ENCODE assay signal across 14 cellular contexts in the genomic region with DNA sequence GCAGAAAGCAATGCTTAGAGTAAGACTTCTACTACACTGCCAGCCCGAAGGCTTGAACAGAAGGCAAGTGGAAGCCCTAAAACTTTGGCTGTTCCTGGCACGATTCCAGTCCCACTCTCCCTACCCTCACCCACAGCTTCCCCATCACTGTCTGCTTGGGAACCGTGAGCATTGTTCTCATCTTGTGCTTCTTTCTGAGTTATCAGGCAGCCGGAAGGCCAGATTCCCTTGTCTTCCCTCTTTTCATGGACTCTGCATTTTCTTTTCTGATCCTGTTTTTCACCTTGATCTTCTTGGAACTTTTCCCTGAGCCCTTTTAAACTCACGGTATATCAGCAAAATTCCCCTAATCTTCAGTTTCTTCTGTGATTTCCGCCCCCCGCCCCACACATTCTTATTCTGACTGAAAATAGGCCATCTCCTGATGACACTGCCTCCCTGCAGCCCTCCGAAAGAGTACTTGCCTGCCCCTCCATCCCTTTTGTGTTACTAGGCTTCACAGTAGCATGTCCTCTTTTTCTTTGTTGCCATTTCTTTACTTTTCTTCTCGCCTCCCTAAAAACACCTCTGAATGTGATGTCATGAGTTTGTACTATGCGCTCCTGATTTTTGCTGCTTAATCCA. TPM values are rescaled to one million over a fixed set of nuclear protein-coding genes. Genes with fewer than 3 reads are reported as not detected.
DNase-seq lines count a peak whose midpoint lies in the region; ATAC-seq, FAIRE-seq and TF ChIP-seq lines count a peak whose summit lies in the region.
"Had no signal": no experiment of that assay in that cellular context is flagged by ENCODE, and none has a peak within 500 bp of the region (broad histone marks: within the 10 kb centered on the region; RNA-seq: fewer than 3 reads in every experiment).

No MANE protein-coding gene starts in this region.

- H3K4me1 ChIP-seq in A549 = 0 out of 3 replicates have a peak, but pooled peaks cover 8% of the 10 kb centered on the region
- H3K4me1 ChIP-seq in CD4-positive, CD25-positive, alpha-beta regulatory T cell (ENCODE audit: control insufficient read depth, insufficient read depth, low read length, poor library complexity, severe bottlenecking) = peaks cover 15% of the 10 kb centered on the region
- H3K4me1 ChIP-seq in Panc1 (ENCODE audit: control insufficient read depth, insufficient read depth, low read length) = peaks cover 13% of the 10 kb centered on the region
- H3K4me1 ChIP-seq in GM23248 (ENCODE audit: insufficient read depth) = 0 out of 2 replicates have a peak, but pooled peaks cover 3% of the 10 kb centered on the region
- H3K4me1 ChIP-seq: Caco-2, thyroid gland had no signal

- peaks cover 6% of the 10 kb centered on the region; the same call in 1 of the 2 replicates for H3F3A ChIP-seq in GM23248 (ENCODE audit: insufficient read depth)

- 72% methylated on average over 10 of the region's 10 CpGs for WGBS in A549 (ENCODE audit: missing lambda C conversion rate)
- WGBS in GM23248 (ENCODE audit: low coverage in 1 of 2, low lambda C conversion rate in 2 of 2, missing lambda C conversion rate in 2 of 2), 2 experiments = 71 to 84% methylated on average over 10 of the region's 10 CpGs

- CTCF ChIA-PET in A549 (lab: Yijun Ruan, JAX) = interaction anchor here (2.6 kb wide), 1 partner anchor 28 kb away, joined by 7 read pairs; no protein-coding TSS in a partner anchor
- CTCF ChIA-PET in Panc1 (lab: Charles Lee) = no interaction called here

- H3K9me3 ChIP-seq in A549 = no peaks in the 10 kb centered on the region
- no peaks in the 10 kb centered on the region for H3K9me3 ChIP-seq in CD4-positive, CD25-positive, alpha-beta regulatory T cell (ENCODE audit: control insufficient read depth in 2 of 2, low read length in 2 of 2)
- no peaks in the 10 kb centered on the region for H3K9me3 ChIP-seq in Panc1 (ENCODE audit: control insufficient read depth, insufficient read depth, low read depth, low read length)
- no peaks in the 10 kb centered on the region for H3K9me3 ChIP-seq in GM23248 (ENCODE audit: low read depth)
- H3K9me3 ChIP-seq: Caco-2, thyroid gland had no signal

- no peaks in the 10 kb centered on the region for H3K9me3 Mint-ChIP-seq in CD4-positive, CD25-positive, alpha-beta regulatory T cell
- H3K9me3 Mint-ChIP-seq in T-helper 2 cell treated with Interferon-gamma antibody and Interleukin-4, amounts not matched to agents 5 μg/mL and 100 μg/mL, for 36 hours = no peaks in the 10 kb centered on the region
- H3K9me3 Mint-ChIP-seq: central memory CD8-positive, alpha-beta T cell; T-helper 1 cell treated with Interleukin-12 subunit alpha and Interleukin-12 subunit beta and Interleukin-4 antibody, amounts not matched to agents 30 μg/mL and 1 μg/mL, for 36 hours had no signal

- BruUV-seq in Panc1 (replicated peaks; lab: Mats Ljungman, UMichigan) = TSS peak; percentile 41

- POLR2A ChIA-PET in A549 (lab: Yijun Ruan, JAX) = no interaction called here
- POLR2A ChIA-PET in Panc1 (lab: Charles Lee) = no interaction called here

- FAIRE-seq in A549 (lab: Jason Lieb, UNC) = no peak

- DNase-seq in A549 (ENCODE audit: low read depth in 1 of 2, low spot score in 1 of 2) (no peak), Panc1 (ENCODE audit: low read depth, low spot score) (no peak), iPS-NIHi11 (ENCODE audit: low spot score) (peak; percentile 44), GM23248 (no peak), NOMO-1 (lab: John Stamatoyannopoulos, UW; ENCODE audit: unreplicated experiment in 2 of 2) (no peak)
- DNase-seq in CD4-positive, CD25-positive, alpha-beta regulatory T cell = no peak
- DNase-seq in stimulated activated naive CD8-positive, alpha-beta T cell treated with anti-CD3 and anti-CD28 coated beads, Interleukin-15, Interleukin-2, amounts not matched to agents 100 U/mL and 50 U/mL, for 24 hours = no peak
- no peak for DNase-seq in T-helper 2 cell treated with Interferon-gamma antibody and Interleukin-4, amounts not matched to agents 5 μg/mL and 100 μg/mL, for 36 hours (ENCODE audit: low spot score)
- DNase-seq: activated CD8-positive, alpha-beta memory T cell treated with anti-CD3 and anti-CD28 coated beads, Interleukin-2, amount 50 U/mL, for 4 hours; Caco-2; posterior cingulate gyrus; thyroid gland had no signal

- no peak overlapping the region for H3K9ac ChIP-seq in GM23248

- peaks cover 3% of the 10 kb centered on the region for H4K20me1 ChIP-seq in GM23248 (ENCODE audit: insufficient read depth)

- H3K4me2 ChIP-seq in A549 = no peak overlapping the region
- no peak overlapping the region for H3K4me2 ChIP-seq in GM23248 (ENCODE audit: unreplicated experiment)

- peaks cover 11% of the 10 kb centered on the region for H3K36me3 Mint-ChIP-seq in CD4-positive, CD25-positive, alpha-beta regulatory T cell
- peaks cover 3% of the 10 kb centered on the region for H3K36me3 Mint-ChIP-seq in T-helper 2 cell treated with Interferon-gamma antibody and Interleukin-4, amounts not matched to agents 5 μg/mL and 100 μg/mL, for 36 hours (ENCODE audit: low read depth)

- H3K27ac ChIP-seq in A549 = no peak overlapping the region
- no peak overlapping the region for H3K27ac ChIP-seq in CD4-positive, CD25-positive, alpha-beta regulatory T cell (ENCODE audit: insufficient read depth, low read length, poor library complexity, severe bottlenecking)
- H3K27ac ChIP-seq in Panc1 (ENCODE audit: low read length) = no peak overlapping the region
- H3K27ac ChIP-seq in GM23248 = no peak overlapping the region
- H3K27ac ChIP-seq: thyroid gland had no signal

- H3K4me1 Mint-ChIP-seq in CD4-positive, CD25-positive, alpha-beta regulatory T cell = peaks cover 19 to 65% (median 46%) of the 10 kb centered on the region in 4 donors
- peaks cover 25% of the 10 kb centered on the region for H3K4me1 Mint-ChIP-seq in T-helper 2 cell treated with Interferon-gamma antibody and Interleukin-4, amounts not matched to agents 5 μg/mL and 100 μg/mL, for 36 hours (ENCODE audit: low read depth)

- H3K36me3 ChIP-seq in CD4-positive, CD25-positive, alpha-beta regulatory T cell (ENCODE audit: control insufficient read depth, insufficient read depth, low read length) = no peaks in the 10 kb centered on the region
- H3K36me3 ChIP-seq in Panc1 (ENCODE audit: control insufficient read depth, insufficient read depth, low read length) (no peaks in the 10 kb centered on the region), GM23248 (ENCODE audit: low read depth) (no peaks in the 10 kb centered on the region; the same call in 1 of the 2 replicates)
- H3K36me3 ChIP-seq: thyroid gland had no signal

- H3K79me2 ChIP-seq in GM23248 (ENCODE audit: insufficient read depth) = peaks cover 99% of the 10 kb centered on the region

- in situ Hi-C loops in Panc1 (cut with HindIII; ENCODE audit: low pct_unique_long_range_greater_than_20kb, low sequenced_read_pairs) = no loop called here
- in situ Hi-C loops in GM23248 (cut with MboI) = no loop called here

- no peaks in the 10 kb centered on the region for H3K27me3 Mint-ChIP-seq in CD4-positive, CD25-positive, alpha-beta regulatory T cell
- H3K27me3 Mint-ChIP-seq in T-helper 2 cell treated with Interferon-gamma antibody and Interleukin-4, amounts not matched to agents 5 μg/mL and 100 μg/mL, for 36 hours (ENCODE audit: low read depth) = no peaks in the 10 kb centered on the region
- H3K27me3 Mint-ChIP-seq: central memory CD8-positive, alpha-beta T cell had no signal

- H3K4me3 Mint-ChIP-seq in CD4-positive, CD25-positive, alpha-beta regulatory T cell = peak overlapping the region in 3 of 4 donors; percentile 22 to 61 (median 48)
- no peak overlapping the region for H3K4me3 Mint-ChIP-seq in T-helper 2 cell treated with Interferon-gamma antibody and Interleukin-4, amounts not matched to agents 5 μg/mL and 100 μg/mL, for 36 hours
- H3K4me3 Mint-ChIP-seq: central memory CD8-positive, alpha-beta T cell; T-helper 1 cell treated with Interleukin-12 subunit alpha and Interleukin-12 subunit beta and Interleukin-4 antibody, amounts not matched to agents 30 μg/mL and 1 μg/mL, for 36 hours had no signal

- intact Hi-C loops in Panc1 (cut with micrococcal nuclease; ENCODE audit: unreplicated experiment) = no loop called here

- no peak overlapping the region for H2AFZ ChIP-seq in GM23248

- TF ChIP-seq CTCF in A549 (IDR thresholded peaks at IDR 0.05) (no peak), Panc1 (IDR thresholded peaks at IDR 0.05) (no peak)

- TF ChIP-seq POLR2A in A549 (IDR thresholded peaks at IDR 0.05; ENCODE audit: low read length) = no peak

- ATAC-seq in A549 = peak; percentile 27 to 39; a peak in 4 of 6 replicates
- ATAC-seq in CD4-positive, CD25-positive, alpha-beta regulatory T cell (ENCODE audit: low read depth in 2 of 2) = no peak
- ATAC-seq in Panc1 = peak; percentile 58; the same call in 1 of the 2 replicates
- no peak for ATAC-seq in stimulated activated naive CD8-positive, alpha-beta T cell treated with anti-CD3 and anti-CD28 coated beads, Interleukin-15, Interleukin-2, amounts not matched to agents 100 U/mL and 50 U/mL, for 24 hours

- no peak for TF ChIP-seq RAD21 in A549 (conservative IDR thresholded peaks at IDR 0.05 in 1 of 2, IDR thresholded peaks at IDR 0.05 in 1 of 2)

- H3K27me3 ChIP-seq in CD4-positive, CD25-positive, alpha-beta regulatory T cell (ENCODE audit: control insufficient read depth, insufficient read depth, low read length) = no peaks in the 10 kb centered on the region
- no peaks in the 10 kb centered on the region for H3K27me3 ChIP-seq in Panc1 (ENCODE audit: control insufficient read depth, insufficient read depth, low read length)
- H3K27me3 ChIP-seq in GM23248 (replicated peaks; ENCODE audit: insufficient read depth) = no peaks in the 10 kb centered on the region
- H3K27me3 ChIP-seq: thyroid gland had no signal

- no peak for TF ChIP-seq EP300 in A549 (IDR thresholded peaks at IDR 0.05)

- H3K9me2 ChIP-seq in GM23248 (ENCODE audit: insufficient read depth) = no peaks in the 10 kb centered on the region

- H3K4me3 ChIP-seq in A549 (no peak overlapping the region), Panc1 (ENCODE audit: low read depth in 2 of 2, low read length in 2 of 2) (no peak overlapping the region), GM23248 (no peak overlapping the region)
- H3K4me3 ChIP-seq in CD4-positive, CD25-positive, alpha-beta regulatory T cell (ENCODE audit: low read depth, low read length) = peak overlapping the region; percentile 44
- H3K4me3 ChIP-seq: thyroid gland had no signal

- peak overlapping the region; percentile 0 to 57 (median 53) for H3K27ac Mint-ChIP-seq in CD4-positive, CD25-positive, alpha-beta regulatory T cell
- H3K27ac Mint-ChIP-seq in T-helper 2 cell treated with Interferon-gamma antibody and Interleukin-4, amounts not matched to agents 5 μg/mL and 100 μg/mL, for 36 hours = no peak overlapping the region
- H3K27ac Mint-ChIP-seq: T-helper 1 cell treated with Interleukin-12 subunit alpha and Interleukin-12 subunit beta and Interleukin-4 antibody, amounts not matched to agents 30 μg/mL and 1 μg/mL, for 36 hours had no signal

RNA-seq across cellular contexts. Expression of gene RCOR1, which starts 29.9 kb away (rescaled TPM):
- polyA plus RNA-seq in A549 (2011; rRNA removed) = 24.7 and 25.5 TPM in 2 replicates
- polyA plus RNA-seq in A549 (2012; cell fraction: cytosol; rRNA removed) = 8.3 and 10.0 TPM in 2 replicates
- 8.0 and 10.3 TPM in 2 replicates for polyA plus RNA-seq in A549 (2012; cell fraction: nucleus; rRNA removed)
- polyA plus RNA-seq in A549 (2017; fragmentation: RNase III; extraction: RNeasy Plus Mini Kit Qiagen cat#74134 plus additional on column Dnase treatment) = 16.4 to 17.7 TPM (median 17.1 TPM) in 3 replicates
- 22.7 and 24.3 TPM in 2 replicates for polyA minus RNA-seq in A549 (2011; rRNA and poly(A)+ RNA removed)
- total RNA-seq in CD4-positive, CD25-positive, alpha-beta regulatory T cell = 28.1 TPM
- polyA plus RNA-seq in CD4-positive, CD25-positive, alpha-beta regulatory T cell = 1 to 10 TPM in 1 of 4 donors, under 1 TPM in 3; 0.40 to 1.2 (median 0.48) TPM
- 27.1 TPM for total RNA-seq in Panc1 (2021; ENCODE audit: unreplicated experiment)
- 12.8 TPM for polyA plus RNA-seq in Panc1 (2012; ENCODE audit: insufficient read length)
- 13.0 and 15.6 TPM in 2 replicates for total RNA-seq in GM23248 (2014; rRNA removed; shearing (Covaris generic))
- 3.2 and 3.4 TPM in 2 replicates for polyA plus RNA-seq in GM23248 (2016; fragmentation: Nextera tagmentation; extraction: Ambion mirVana)

Comparison
In these comparisons a context has a peak if more than half of its experiments do, and no peak if none do; other contexts are left out.
1. ATAC-seq: peak in A549 (2 of 2) and Panc1 (single experiment); none in CD4-positive, CD25-positive, alpha-beta regulatory T cell (0 of 2) and stimulated activated naive CD8-positive, alpha-beta T cell treated with anti-CD3 and anti-CD28 coated beads, Interleukin-15, Interleukin-2, amounts not matched to agents 100 U/mL and 50 U/mL, for 24 hours (single experiment).